Comparison of ENCODE assay signal across 20 cellular contexts in the genomic region with DNA sequence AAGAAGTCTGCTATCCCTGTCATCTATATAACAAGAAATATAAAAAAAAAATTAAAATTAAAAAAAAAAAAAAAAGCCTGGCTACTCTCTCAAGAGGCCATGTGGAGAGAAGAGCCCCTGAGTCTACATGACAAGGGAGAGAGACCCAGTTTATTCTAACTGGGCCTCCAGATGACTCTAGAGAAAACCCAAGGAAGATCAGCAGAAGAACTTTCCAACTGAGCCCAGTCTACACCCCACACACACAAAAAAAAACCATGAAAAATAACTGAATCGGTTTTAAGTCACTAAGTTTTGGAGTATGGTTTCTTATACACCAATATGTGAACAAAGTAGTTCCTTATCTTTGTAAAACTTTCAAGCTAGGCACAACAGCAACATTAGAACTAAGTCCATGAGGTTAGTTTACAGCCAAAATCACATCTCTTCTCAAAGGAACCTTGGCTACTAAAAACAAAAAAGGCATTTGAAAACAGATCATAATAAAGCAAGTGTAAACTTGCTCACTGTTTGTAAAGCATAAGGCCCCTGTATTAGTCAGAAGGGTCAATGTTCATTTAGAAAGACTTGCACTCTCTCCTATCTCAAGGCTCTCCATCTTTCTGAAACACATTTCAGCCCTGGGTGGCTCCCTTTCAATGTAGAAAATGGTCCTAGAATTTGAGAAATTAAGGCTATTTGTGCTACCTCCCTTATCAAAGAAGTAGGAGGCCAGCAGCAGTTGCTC.
DNase-seq lines count a peak whose midpoint lies in the region; ATAC-seq, FAIRE-seq and TF ChIP-seq lines count a peak whose summit lies in the region.
"Had no signal": no experiment of that assay in that cellular context is flagged by ENCODE, and none has a peak within 500 bp of the region (broad histone marks: within the 10 kb centered on the region; RNA-seq: fewer than 3 reads in every experiment).

No MANE protein-coding gene starts in this region.

- H3K27ac ChIP-seq in HepG2 (ENCODE audit: extremely low read length, insufficient read depth, low read length) (no peak overlapping the region), right lobe of liver (no peak overlapping the region), foreskin keratinocyte (no peak overlapping the region), psoas muscle (no peak overlapping the region)
- H3K27ac ChIP-seq: HL-60, SK-N-MC had no signal

- H3K4me2 ChIP-seq in HepG2 (ENCODE audit: low read depth, low read length) = no peak overlapping the region

- BruUV-seq in HepG2 (replicated peaks; lab: Mats Ljungman, UMichigan) = no TSS peak

- in situ Hi-C loops in HepG2 (cut with HindIII; ENCODE audit: extremely low pct_ligation_motif_present, low pct_unique_long_range_greater_than_20kb) = no loop called here

- CTCF ChIA-PET in HepG2 (lab: Yijun Ruan, JAX; ENCODE audit: low intra/inter-chr PET ratio, low total read pairs) = no interaction called here

- TF ChIP-seq EP300 in HepG2 (IDR thresholded peaks at IDR 0.05; ENCODE audit: low read depth in 2 of 2, low read length in 2 of 2) (no peak), HepG2 (CRISPR knock-in tag; IDR thresholded peaks at IDR 0.05; ENCODE audit: borderline replicate concordance) (no peak)

- peaks cover 25% of the 10 kb centered on the region for H3K4me1 Mint-ChIP-seq in activated T-helper 17 cell treated with anti-CD3 and anti-CD28 coated beads, Interleukin-2, amount 50 U/mL, for 72 hours
- peaks cover 29 to 48% of the 10 kb centered on the region in 2 donors for H3K4me1 Mint-ChIP-seq in stimulated activated naive B cell treated with anti-CD40 and anti-IgM and Interleukin-4, amounts not matched to agents 10 μg/mL and 1 μg/mL and 100 μg/mL, for 72 hours

- H3K9me3 ChIP-seq in HepG2 (ENCODE audit: low read length) (no peaks in the 10 kb centered on the region), right lobe of liver (no peaks in the 10 kb centered on the region), psoas muscle (peaks cover 4% of the 10 kb centered on the region)
- H3K9me3 ChIP-seq: MG63 had no signal

- ATAC-seq in HepG2 (no peak), right lobe of liver (no peak), foreskin keratinocyte (peak; percentile 34), psoas muscle (no peak)
- ATAC-seq in activated T-helper 17 cell treated with anti-CD3 and anti-CD28 coated beads, Interleukin-2, amount 50 U/mL, for 72 hours (replicated peaks) = peak; percentile 26
- no peak for ATAC-seq in stimulated activated naive B cell treated with anti-CD40 and anti-IgM and Interleukin-4, amounts not matched to agents 10 μg/mL and 1 μg/mL and 100 μg/mL, for 72 hours (replicated peaks)
- ATAC-seq: Panc1 had no signal

- intact Hi-C loops in HepG2 (cut with micrococcal nuclease; ENCODE audit: unreplicated experiment) (no loop called here), right lobe of liver (cut with DNase I) (no loop called here), psoas muscle (cut with DNase I) (no loop called here)

- peaks cover 60% of the 10 kb centered on the region for H4K20me1 ChIP-seq in HepG2 (ENCODE audit: insufficient read depth, low read length)

- peaks cover 7% of the 10 kb centered on the region for H3K36me3 Mint-ChIP-seq in activated T-helper 17 cell treated with anti-CD3 and anti-CD28 coated beads, Interleukin-2, amount 50 U/mL, for 72 hours (ENCODE audit: low read depth)
- H3K36me3 Mint-ChIP-seq in stimulated activated naive B cell treated with anti-CD40 and anti-IgM and Interleukin-4, amounts not matched to agents 10 μg/mL and 1 μg/mL and 100 μg/mL, for 72 hours = peaks cover 0 to 6% of the 10 kb centered on the region in 2 donors

- 88% methylated on average over 1 of the region's 1 CpG for WGBS in HepG2 (ENCODE audit: low lambda C conversion rate)
- WGBS in right lobe of liver (ENCODE audit: insufficient coverage, low coverage, low lambda C conversion rate, missing lambda C conversion rate) = 100% methylated on average over 1 of the region's 1 CpG
- WGBS in psoas muscle, 3 donors = 97 to 100% (median 100%) methylated on average over 1 of the region's 1 CpG

- H3K9ac ChIP-seq in HepG2 (ENCODE audit: insufficient read depth, low read depth, low read length) = no peak overlapping the region

- no peak for TF ChIP-seq RAD21 in HepG2 (CRISPR knock-in tag; IDR thresholded peaks at IDR 0.05)

- H3K36me3 ChIP-seq in HepG2 (replicated peaks in 1 of 2; ENCODE audit: control insufficient read depth in 1 of 2, insufficient read depth in 2 of 2, low read length in 2 of 2) (peaks cover 5 to 6% of the 10 kb centered on the region in 2 experiments; a peak in 4 of 5 replicates), right lobe of liver (no peaks in the 10 kb centered on the region), psoas muscle (ENCODE audit: insufficient read depth in 1 of 2, low read depth in 1 of 2) (no peaks in the 10 kb centered on the region)
- H3K36me3 ChIP-seq: MG63 had no signal

- no peaks in the 10 kb centered on the region for H3K27me3 Mint-ChIP-seq in activated T-helper 17 cell treated with anti-CD3 and anti-CD28 coated beads, Interleukin-2, amount 50 U/mL, for 72 hours
- H3K27me3 Mint-ChIP-seq in stimulated activated naive B cell treated with anti-CD40 and anti-IgM and Interleukin-4, amounts not matched to agents 10 μg/mL and 1 μg/mL and 100 μg/mL, for 72 hours = no peaks in the 10 kb centered on the region

- no peak for TF ChIP-seq POLR2A in HepG2 (IDR thresholded peaks at IDR 0.05; ENCODE audit: insufficient read depth in 1 of 2, low read depth in 2 of 2, low read length in 2 of 2)
- TF ChIP-seq POLR2A in right lobe of liver (IDR thresholded peaks at IDR 0.05) = no peak

- H3K27ac Mint-ChIP-seq in activated T-helper 17 cell treated with anti-CD3 and anti-CD28 coated beads, Interleukin-2, amount 50 U/mL, for 72 hours = peak overlapping the region; percentile 41
- H3K27ac Mint-ChIP-seq in stimulated activated naive B cell treated with anti-CD40 and anti-IgM and Interleukin-4, amounts not matched to agents 10 μg/mL and 1 μg/mL and 100 μg/mL, for 72 hours = no peak overlapping the region

- FAIRE-seq in HepG2 (lab: Jason Lieb, UNC) = no peak
- FAIRE-seq: GM18507, H54 had no signal

- H3K27me3 ChIP-seq in HepG2 (ENCODE audit: control insufficient read depth in 1 of 2, insufficient read depth in 2 of 2, low read length in 2 of 2) = no peaks in the 10 kb centered on the region
- H3K27me3 ChIP-seq in right lobe of liver = no peaks in the 10 kb centered on the region
- H3K27me3 ChIP-seq in foreskin keratinocyte = no peaks in the 10 kb centered on the region
- H3K27me3 ChIP-seq in psoas muscle (ENCODE audit: insufficient read depth in 3 of 3, low read length in 2 of 3) = no peaks in the 10 kb centered on the region
- H3K27me3 ChIP-seq: MG63 had no signal

- H3K9me3 Mint-ChIP-seq in activated T-helper 17 cell treated with anti-CD3 and anti-CD28 coated beads, Interleukin-2, amount 50 U/mL, for 72 hours = no peaks in the 10 kb centered on the region
- H3K9me3 Mint-ChIP-seq in stimulated activated naive B cell treated with anti-CD40 and anti-IgM and Interleukin-4, amounts not matched to agents 10 μg/mL and 1 μg/mL and 100 μg/mL, for 72 hours = no peaks in the 10 kb centered on the region

- POLR2A ChIA-PET in HepG2 (lab: Yijun Ruan, JAX) = no interaction called here

- H3K4me1 ChIP-seq in HepG2 (ENCODE audit: insufficient read depth, low read length) (peaks cover 49% of the 10 kb centered on the region), right lobe of liver (peaks cover 0 to 14% (median 6%) of the 10 kb centered on the region in 4 donors), foreskin keratinocyte (peaks cover 13% of the 10 kb centered on the region), psoas muscle (peaks cover 27% of the 10 kb centered on the region)

- no peak overlapping the region for H3K4me3 ChIP-seq in HepG2 (replicated peaks in 1 of 3; ENCODE audit: insufficient read depth in 1 of 3, low read depth in 2 of 3, low read length in 3 of 3)
- H3K4me3 ChIP-seq in right lobe of liver = no peak overlapping the region
- no peak overlapping the region for H3K4me3 ChIP-seq in psoas muscle
- H3K4me3 ChIP-seq: MG63, SK-N-MC had no signal

- no peak for DNase-seq in HepG2 (ENCODE audit: low spot score)
- DNase-seq in right lobe of liver = no peak
- peak in 1 of 2 donors; percentile 53 for DNase-seq in foreskin keratinocyte
- DNase-seq in central memory CD4-positive, alpha-beta T cell = no peak
- no peak for DNase-seq in psoas muscle
- DNase-seq in stimulated activated naive B cell treated with anti-CD40 and anti-IgM and Interleukin-4, amounts not matched to agents 10 μg/mL and 1 μg/mL and 100 μg/mL, for 72 hours = no peak
- DNase-seq in stimulated activated CD4-positive, alpha-beta T cell treated with anti-CD3 and anti-CD28 coated beads, Interleukin-15, amount 100 ng/mL, for 24 hours = no peak
- DNase-seq: Calu3, DND-41, MG63, NCI-H1105 treated with DMSO at 0.1 percent for 48 hours, NCI-H2029, NCI-H526 treated with DMSO at 0.1 percent for 48 hours, SIG-M5 had no signal

- peaks cover 93% of the 10 kb centered on the region for H3K79me2 ChIP-seq in HepG2 (ENCODE audit: insufficient read depth, low read length)

- H2AFZ ChIP-seq in HepG2 (ENCODE audit: low read length) = no peak overlapping the region

- TF ChIP-seq CTCF in HepG2 (CRISPR knock-in tag; IDR thresholded peaks at IDR 0.05) (no peak), right lobe of liver (IDR thresholded peaks at IDR 0.05) (no peak), foreskin keratinocyte (conservative IDR thresholded peaks at IDR 0.05) (no peak), psoas muscle (IDR thresholded peaks at IDR 0.05) (no peak)

- no peak overlapping the region for H3K4me3 Mint-ChIP-seq in activated T-helper 17 cell treated with anti-CD3 and anti-CD28 coated beads, Interleukin-2, amount 50 U/mL, for 72 hours
- no peak overlapping the region for H3K4me3 Mint-ChIP-seq in stimulated activated naive B cell treated with anti-CD40 and anti-IgM and Interleukin-4, amounts not matched to agents 10 μg/mL and 1 μg/mL and 100 μg/mL, for 72 hours

TF ChIP-seq in HepG2, 621 proteins besides CTCF, POLR2A, EP300 and RAD21:
- TF ChIP-seq ZNF331 (CRISPR knock-in tag; IDR thresholded peaks at IDR 0.05) (peak; percentile 99), IRX3 (CRISPR knock-in tag; IDR thresholded peaks at IDR 0.05; ENCODE audit: borderline replicate concordance, low read depth) (no peak)
TF ChIP-seq in HepG2: peak in this region for 1.

Comparison
In these comparisons a context has a peak if more than half of its experiments do, and no peak if none do; other contexts are left out.
1. ATAC-seq: peak in activated T-helper 17 cell treated with anti-CD3 and anti-CD28 coated beads, Interleukin-2, amount 50 U/mL, for 72 hours (single experiment) and foreskin keratinocyte (single experiment); none in HepG2 (single experiment), right lobe of liver (0 of 4), psoas muscle (0 of 4) and stimulated activated naive B cell treated with anti-CD40 and anti-IgM and Interleukin-4, amounts not matched to agents 10 μg/mL and 1 μg/mL and 100 μg/mL, for 72 hours (0 of 2).